In genomic region chr16:83744521-83744981, GRCh38 we compare ENCODE assay signal across 8 cellular contexts.
A peak's percentile ranks its signal among the peaks of the same experiment; 100 is the strongest.
DNase-seq lines count a peak whose midpoint lies in the region; ATAC-seq, FAIRE-seq and TF ChIP-seq lines count a peak whose summit lies in the region.
"Had no signal": no experiment of that assay in that cellular context is flagged by ENCODE, and none has a peak within 500 bp of the region (broad histone marks: within the 10 kb centered on the region; RNA-seq: fewer than 3 reads in every experiment).

No MANE protein-coding gene starts in this region.

- H3K36me3 ChIP-seq in adrenal gland (replicated peaks in 1 of 2): no peaks in the 10 kb centered on the region

- peaks cover 11% of the 10 kb centered on the region for H3K27me3 Mint-ChIP-seq in type B pancreatic cell
- H3K27me3 Mint-ChIP-seq in activated T-cell treated with anti-CD3 and anti-CD28 coated beads, Interleukin-2, amount 50 U/mL, for 4 hours (ENCODE audit: low read depth): peaks cover 23% of the 10 kb centered on the region

- intact Hi-C loops in adrenal gland (cut with DNase I): no loop called here

- no peaks in the 10 kb centered on the region for H3K9me3 ChIP-seq in adrenal gland (replicated peaks in 1 of 3)

- no peaks in the 10 kb centered on the region for H3K27me3 ChIP-seq in adrenal gland

- peak overlapping the region; percentile 49 for H3K27ac Mint-ChIP-seq in type B pancreatic cell
- H3K27ac Mint-ChIP-seq: immature natural killer cell had no signal

- WGBS in adrenal gland, 4 donors: 40 to 51% (median 45%) methylated on average over 5 to 9 of the region's 9 CpGs

- no peaks in the 10 kb centered on the region for H3K4me1 ChIP-seq in adrenal gland (replicated peaks in 1 of 2)

- no peak overlapping the region for H3K27ac ChIP-seq in adrenal gland

- TF ChIP-seq POLR2A in H54 (IDR thresholded peaks at IDR 0.05; ENCODE audit: low read depth, low read length): no peak
- TF ChIP-seq POLR2A in adrenal gland (IDR thresholded peaks at IDR 0.05): no peak

- DNase-seq in H54 (ENCODE audit: insufficient read length, low spot score) (peak; percentile 74), adrenal gland (peak in 6 of 7 donors; percentile 23 to 70 (median 46)), left lobe of liver (ENCODE audit: low spot score) (peak; percentile 47), type B pancreatic cell (ENCODE audit: extremely low spot score, unreplicated experiment) (no peak), GM19239 (ENCODE audit: insufficient read length, low spot score) (no peak)
- DNase-seq in activated T-cell treated with anti-CD3 and anti-CD28 coated beads, Interleukin-2, amount 50 U/mL, for 4 hours: no peak
- DNase-seq: immature natural killer cell had no signal

- peaks cover 12% of the 10 kb centered on the region for H3K4me1 Mint-ChIP-seq in type B pancreatic cell (ENCODE audit: unreplicated experiment)
- H3K4me1 Mint-ChIP-seq in activated T-cell treated with anti-CD3 and anti-CD28 coated beads, Interleukin-2, amount 50 U/mL, for 4 hours (ENCODE audit: low read depth): no peaks in the 10 kb centered on the region
- H3K4me1 Mint-ChIP-seq: immature natural killer cell had no signal

- TF ChIP-seq CTCF in adrenal gland (IDR thresholded peaks at IDR 0.05) (no peak), type B pancreatic cell (conservative IDR thresholded peaks at IDR 0.05) (no peak)

- peaks cover 5% of the 10 kb centered on the region for H3K9me3 Mint-ChIP-seq in type B pancreatic cell
- no peaks in the 10 kb centered on the region for H3K9me3 Mint-ChIP-seq in activated T-cell treated with anti-CD3 and anti-CD28 coated beads, Interleukin-2, amount 50 U/mL, for 4 hours
- H3K9me3 Mint-ChIP-seq: immature natural killer cell had no signal

- FAIRE-seq in H54 (lab: Jason Lieb, UNC): no peak
- no peak for FAIRE-seq in GM19239 (lab: Jason Lieb, UNC)

- peak; percentile 68 for ATAC-seq in left lobe of liver
- no peak for ATAC-seq in HG03135 (IDR thresholded peaks at IDR 0.05; ENCODE audit: unreplicated experiment)
- ATAC-seq in activated T-cell treated with anti-CD3 and anti-CD28 coated beads, Interleukin-2, amount 50 U/mL, for 4 hours: no peak

- H3K36me3 Mint-ChIP-seq in type B pancreatic cell: no peaks in the 10 kb centered on the region
- no peaks in the 10 kb centered on the region for H3K36me3 Mint-ChIP-seq in activated T-cell treated with anti-CD3 and anti-CD28 coated beads, Interleukin-2, amount 50 U/mL, for 4 hours (ENCODE audit: insufficient read depth)
- H3K36me3 Mint-ChIP-seq: immature natural killer cell had no signal

- H3K4me3 ChIP-seq in adrenal gland: no peak overlapping the region

- H3K4me3 Mint-ChIP-seq in type B pancreatic cell: no peak overlapping the region
- H3K4me3 Mint-ChIP-seq in activated T-cell treated with anti-CD3 and anti-CD28 coated beads, Interleukin-2, amount 50 U/mL, for 4 hours: no peak overlapping the region
- H3K4me3 Mint-ChIP-seq: immature natural killer cell had no signal

Comparison
In these comparisons a context has a peak if more than half of its experiments do, and no peak if none do; other contexts are left out.
1. DNase-seq: peak in H54 (single experiment), adrenal gland (6 of 7) and left lobe of liver (single experiment); none in type B pancreatic cell (single experiment), GM19239 (single experiment) and activated T-cell treated with anti-CD3 and anti-CD28 coated beads, Interleukin-2, amount 50 U/mL, for 4 hours (single experiment).